ENCODE assay signal across 14 cellular contexts in genomic region chr19:1648156-1648925, GRCh38. TPM values are rescaled to one million over a fixed set of nuclear protein-coding genes. Genes with fewer than 3 reads are reported as not detected.
DNase-seq lines count a peak whose midpoint lies in the region; ATAC-seq, FAIRE-seq and TF ChIP-seq lines count a peak whose summit lies in the region.
"Had no signal": no experiment of that assay in that cellular context is flagged by ENCODE, and none has a peak within 500 bp of the region (broad histone marks: within the 10 kb centered on the region; RNA-seq: fewer than 3 reads in every experiment).

No MANE protein-coding gene starts in this region.

- no peak overlapping the region for H3K9ac ChIP-seq in kidney (ENCODE audit: low read length in 2 of 2)

- FAIRE-seq in kidney (lab: Jason Lieb, UNC), result no peak

- intact Hi-C loops in kidney (cut with DNase I), result no loop called here

- no peak overlapping the region for H3K4me3 ChIP-seq in kidney (ENCODE audit: low read length in 2 of 2)
- H3K4me3 ChIP-seq in SJCRH30, result no peak overlapping the region

- no peaks in the 10 kb centered on the region for H3K9me3 ChIP-seq in kidney (ENCODE audit: control insufficient read depth in 1 of 2, low read length in 2 of 2)
- no peaks in the 10 kb centered on the region for H3K9me3 ChIP-seq in SJCRH30 (replicated peaks)

- H3K36me3 ChIP-seq in kidney (ENCODE audit: control insufficient read depth in 1 of 2, insufficient read depth in 2 of 2, low read length in 2 of 2) (no peaks in the 10 kb centered on the region), SJCRH30 (peaks cover 48% of the 10 kb centered on the region)

- peak; percentile 90 for DNase-seq in GM10266 (ENCODE audit: extremely low spot score)
- DNase-seq in GM19240 (ENCODE audit: insufficient read length, low spot score), result peak; percentile 91
- peak; percentile 68 for DNase-seq in kidney
- no peak for DNase-seq in SJCRH30
- DNase-seq in epidermal melanocyte (ENCODE audit: insufficient read length, low spot score), result no peak
- no peak for DNase-seq in DMS53 treated with DMSO at 0.1 percent for 48 hours (lab: John Stamatoyannopoulos, UW; ENCODE audit: unreplicated experiment)
- DNase-seq: activated CD4-positive, alpha-beta T cell treated with anti-CD3 and anti-CD28 coated beads, Interleukin-2, amount 10 ng/mL, durations not matched to agents 7 days and 5 days; activated effector memory CD4-positive, alpha-beta T cell treated with anti-CD3 and anti-CD28 coated beads, Interleukin-2, amount 50 U/mL, for 16 hours; caudate nucleus; DND-41; NCI-H1417 had no signal

- no peak overlapping the region for H3K27ac ChIP-seq in kidney (ENCODE audit: low read depth in 2 of 2, low read length in 2 of 2)
- no peak overlapping the region for H3K27ac ChIP-seq in SJCRH30

- TF ChIP-seq CTCF in GM10266 (IDR thresholded peaks at IDR 0.05; ENCODE audit: control insufficient read depth, insufficient read depth, low read depth, missing control alignments) (no peak), kidney (IDR thresholded peaks at IDR 0.05; ENCODE audit: borderline replicate concordance, extremely low read depth, insufficient read depth) (no peak)

- ATAC-seq in HG03432 (IDR thresholded peaks at IDR 0.05; ENCODE audit: unreplicated experiment) (peak; percentile 31), esophagus mucosa (no peak)
- ATAC-seq: SK-N-SH treated with all-trans-retinoic acid at 6 μM for 48 hours had no signal

- no peaks in the 10 kb centered on the region for H3K27me3 ChIP-seq in SJCRH30

- H3K4me1 ChIP-seq in kidney (ENCODE audit: control insufficient read depth in 1 of 2, insufficient read depth in 1 of 2, low read depth in 1 of 2, low read length in 2 of 2) (peaks cover 6 to 11% of the 10 kb centered on the region in 2 donors), SJCRH30 (no peaks in the 10 kb centered on the region)

RNA-seq across cellular contexts. Expression of gene TCF3, which starts 4.1 kb away (rescaled TPM):
- 50.2 TPM for total RNA-seq in kidney
- 20.3 TPM for polyA plus RNA-seq in kidney (ENCODE audit: insufficient read depth, low read depth, low replicate concordance)
- total RNA-seq in esophagus mucosa, result 39.5 TPM
- 81.8 and 95.8 TPM in 2 replicates for total RNA-seq in SJCRH30 (2014; rRNA removed; shearing (Covaris generic))

RNA-seq across cellular contexts. Expression of gene UQCR11, which starts 43.1 kb away (rescaled TPM):
- total RNA-seq in kidney, result 200 TPM
- polyA plus RNA-seq in kidney (ENCODE audit: insufficient read depth, low read depth, low replicate concordance), result 777 TPM
- 225 TPM for total RNA-seq in esophagus mucosa
- total RNA-seq in SJCRH30 (2014; rRNA removed; shearing (Covaris generic)), result 95.0 and 100 TPM in 2 replicates

RNA-seq across cellular contexts. Expression of gene MBD3, which starts 55.7 kb away (rescaled TPM):
- total RNA-seq in kidney (62.5 TPM), esophagus mucosa (44.2 TPM)
- 76.1 TPM for polyA plus RNA-seq in kidney (ENCODE audit: insufficient read depth, low read depth, low replicate concordance)
- total RNA-seq in SJCRH30 (2014; rRNA removed; shearing (Covaris generic)), result 99.8 and 103 TPM in 2 replicates

Comparison
In these comparisons a context has a peak if more than half of its experiments do, and no peak if none do; other contexts are left out.
1. DNase-seq: peak in GM10266 (single experiment), GM19240 (single experiment) and kidney (single experiment); none in SJCRH30 (0 of 2), epidermal melanocyte (single experiment) and DMS53 treated with DMSO at 0.1 percent for 48 hours (single experiment).